In genomic region chr17:77366558-77367245, GRCh38 we compare ENCODE assay signal across 2 cellular contexts.
TF ChIP-seq lines count a peak whose summit lies in the region.

No MANE protein-coding gene starts in this region.

TF ChIP-seq in A549, 52 proteins besides CTCF, POLR2A, EP300 and RAD21 (continued from another document):
- no peak for TF ChIP-seq BHLHE40 (IDR thresholded peaks at IDR 0.05; ENCODE audit: low read depth, low read length)
- no peak for TF ChIP-seq FOSL2 (IDR thresholded peaks at IDR 0.05)
- TF ChIP-seq FOSL2 (CRISPR knock-in tag; IDR thresholded peaks at IDR 0.05): no peak
- TF ChIP-seq CEBPB (IDR thresholded peaks at IDR 0.05): no peak
- TF ChIP-seq, protein P1, sequence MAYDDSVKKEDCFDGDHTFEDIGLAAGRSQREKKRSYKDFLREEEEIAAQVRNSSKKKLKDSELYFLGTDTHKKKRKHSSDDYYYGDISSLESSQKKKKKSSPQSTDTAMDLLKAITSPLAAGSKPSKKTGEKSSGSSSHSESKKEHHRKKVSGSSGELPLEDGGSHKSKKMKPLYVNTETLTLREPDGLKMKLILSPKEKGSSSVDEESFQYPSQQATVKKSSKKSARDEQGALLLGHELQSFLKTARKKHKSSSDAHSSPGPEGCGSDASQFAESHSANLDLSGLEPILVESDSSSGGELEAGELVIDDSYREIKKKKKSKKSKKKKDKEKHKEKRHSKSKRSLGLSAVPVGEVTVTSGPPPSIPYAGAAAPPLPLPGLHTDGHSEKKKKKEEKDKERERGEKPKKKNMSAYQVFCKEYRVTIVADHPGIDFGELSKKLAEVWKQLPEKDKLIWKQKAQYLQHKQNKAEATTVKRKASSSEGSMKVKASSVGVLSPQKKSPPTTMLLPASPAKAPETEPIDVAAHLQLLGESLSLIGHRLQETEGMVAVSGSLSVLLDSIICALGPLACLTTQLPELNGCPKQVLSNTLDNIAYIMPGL (CRISPR knock-in tag; IDR thresholded peaks at IDR 0.05; ENCODE audit: borderline replicate concordance): no peak
- TF ChIP-seq HOXA7 (CRISPR knock-in tag; IDR thresholded peaks at IDR 0.05): no peak
- TF ChIP-seq ATOH8 (CRISPR knock-in tag; IDR thresholded peaks at IDR 0.05; ENCODE audit: low read depth): no peak
- TF ChIP-seq JUN (IDR thresholded peaks at IDR 0.05): no peak
- no peak for TF ChIP-seq JUNB (IDR thresholded peaks at IDR 0.05)
- no peak for TF ChIP-seq KDM1A (IDR thresholded peaks at IDR 0.05; ENCODE audit: low read depth)

TF ChIP-seq in GM23338, 12 proteins besides CTCF, POLR2A, EP300 and RAD21 (continued from another document):
- TF ChIP-seq ZNF462 (CRISPR knock-in tag; IDR thresholded peaks at IDR 0.05) (no peak), JUNB (IDR thresholded peaks at IDR 0.05; ENCODE audit: unreplicated experiment) (no peak), ETS1 (IDR thresholded peaks at IDR 0.05) (no peak), STAT1 (IDR thresholded peaks at IDR 0.05; ENCODE audit: unreplicated experiment) (no peak), CREB1 (CRISPR knock-in tag; IDR thresholded peaks at IDR 0.05; ENCODE audit: low read depth) (no peak), NANOG (IDR thresholded peaks at IDR 0.05; ENCODE audit: borderline replicate concordance) (no peak), ZNF114 (CRISPR knock-in tag; IDR thresholded peaks at IDR 0.05) (no peak), POLR2AphosphoS5 (IDR thresholded peaks at IDR 0.05; ENCODE audit: low read depth) (no peak)
- TF ChIP-seq, protein P2, sequence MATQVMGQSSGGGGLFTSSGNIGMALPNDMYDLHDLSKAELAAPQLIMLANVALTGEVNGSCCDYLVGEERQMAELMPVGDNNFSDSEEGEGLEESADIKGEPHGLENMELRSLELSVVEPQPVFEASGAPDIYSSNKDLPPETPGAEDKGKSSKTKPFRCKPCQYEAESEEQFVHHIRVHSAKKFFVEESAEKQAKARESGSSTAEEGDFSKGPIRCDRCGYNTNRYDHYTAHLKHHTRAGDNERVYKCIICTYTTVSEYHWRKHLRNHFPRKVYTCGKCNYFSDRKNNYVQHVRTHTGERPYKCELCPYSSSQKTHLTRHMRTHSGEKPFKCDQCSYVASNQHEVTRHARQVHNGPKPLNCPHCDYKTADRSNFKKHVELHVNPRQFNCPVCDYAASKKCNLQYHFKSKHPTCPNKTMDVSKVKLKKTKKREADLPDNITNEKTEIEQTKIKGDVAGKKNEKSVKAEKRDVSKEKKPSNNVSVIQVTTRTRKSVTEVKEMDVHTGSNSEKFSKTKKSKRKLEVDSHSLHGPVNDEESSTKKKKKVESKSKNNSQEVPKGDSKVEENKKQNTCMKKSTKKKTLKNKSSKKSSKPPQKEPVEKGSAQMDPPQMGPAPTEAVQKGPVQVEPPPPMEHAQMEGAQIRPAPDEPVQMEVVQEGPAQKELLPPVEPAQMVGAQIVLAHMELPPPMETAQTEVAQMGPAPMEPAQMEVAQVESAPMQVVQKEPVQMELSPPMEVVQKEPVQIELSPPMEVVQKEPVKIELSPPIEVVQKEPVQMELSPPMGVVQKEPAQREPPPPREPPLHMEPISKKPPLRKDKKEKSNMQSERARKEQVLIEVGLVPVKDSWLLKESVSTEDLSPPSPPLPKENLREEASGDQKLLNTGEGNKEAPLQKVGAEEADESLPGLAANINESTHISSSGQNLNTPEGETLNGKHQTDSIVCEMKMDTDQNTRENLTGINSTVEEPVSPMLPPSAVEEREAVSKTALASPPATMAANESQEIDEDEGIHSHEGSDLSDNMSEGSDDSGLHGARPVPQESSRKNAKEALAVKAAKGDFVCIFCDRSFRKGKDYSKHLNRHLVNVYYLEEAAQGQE (IDR thresholded peaks at IDR 0.05; ENCODE audit: unreplicated experiment): no peak
